22 cellular contexts compared by ENCODE assay signal in genomic region chr2:46971914-46972313, GRCh38. TPM values are rescaled to one million over a fixed set of nuclear protein-coding genes. Genes with fewer than 3 reads are reported as not detected.
DNase-seq lines count a peak whose midpoint lies in the region; ATAC-seq and FAIRE-seq lines count a peak whose summit lies in the region.
"Had no signal": no experiment of that assay in that cellular context is flagged by ENCODE, and none has a peak within 500 bp of the region (broad histone marks: within the 10 kb centered on the region; RNA-seq: fewer than 3 reads in every experiment).

No MANE protein-coding gene starts in this region.

- H3K4me1 Mint-ChIP-seq in CD4-positive, CD25-positive, alpha-beta regulatory T cell, result peaks cover 5 to 37% (median 29%) of the 10 kb centered on the region in 4 donors

- H3K9me3 Mint-ChIP-seq in CD4-positive, CD25-positive, alpha-beta regulatory T cell, result no peaks in the 10 kb centered on the region
- H3K9me3 Mint-ChIP-seq: activated CD4-positive, alpha-beta memory T cell treated with anti-CD3 and anti-CD28 coated beads for 36 hours; stimulated activated naive CD8-positive, alpha-beta T cell treated with anti-CD3 and anti-CD28 coated beads, Interleukin-15, Interleukin-2, amounts not matched to agents 100 ng/mL and 50 ng/mL, for 24 hours had no signal

- WGBS in small intestine, 3 donors, result 73 to 81% (median 79%) methylated on average over 4 of the region's 4 CpGs

- H3K4me3 Mint-ChIP-seq in CD4-positive, CD25-positive, alpha-beta regulatory T cell, result no peak overlapping the region
- H3K4me3 Mint-ChIP-seq: activated CD4-positive, alpha-beta memory T cell treated with anti-CD3 and anti-CD28 coated beads for 36 hours; stimulated activated naive CD8-positive, alpha-beta T cell treated with anti-CD3 and anti-CD28 coated beads, Interleukin-15, Interleukin-2, amounts not matched to agents 100 ng/mL and 50 ng/mL, for 24 hours had no signal

- no peak for ATAC-seq in CD4-positive, CD25-positive, alpha-beta regulatory T cell (ENCODE audit: low read depth in 2 of 2)
- ATAC-seq in GM18868 (IDR thresholded peaks at IDR 0.05; ENCODE audit: unreplicated experiment), result no peak
- ATAC-seq in GM21619 (IDR thresholded peaks at IDR 0.05; ENCODE audit: unreplicated experiment), result no peak
- ATAC-seq: GM12878 had no signal

- no peak for FAIRE-seq in small intestine (lab: Jason Lieb, UNC)
- FAIRE-seq: GM12878 had no signal

- H3K4me1 ChIP-seq in CD4-positive, CD25-positive, alpha-beta regulatory T cell (ENCODE audit: control insufficient read depth, insufficient read depth, low read length, poor library complexity, severe bottlenecking), result no peaks in the 10 kb centered on the region
- peaks cover 4 to 8% of the 10 kb centered on the region in 2 donors for H3K4me1 ChIP-seq in small intestine (ENCODE audit: control insufficient read depth in 2 of 2, insufficient read depth in 1 of 2, low read depth in 1 of 2, low read length in 1 of 2)
- H3K4me1 ChIP-seq: BE2C had no signal

- H3K27me3 ChIP-seq in CD4-positive, CD25-positive, alpha-beta regulatory T cell (ENCODE audit: control insufficient read depth, insufficient read depth, low read length), result no peaks in the 10 kb centered on the region
- no peaks in the 10 kb centered on the region for H3K27me3 ChIP-seq in small intestine (ENCODE audit: control insufficient read depth in 2 of 2, insufficient read depth in 2 of 2, low read length in 2 of 2)
- H3K27me3 ChIP-seq: BE2C, uterus had no signal

- peaks cover 48% of the 10 kb centered on the region for H3K36me3 ChIP-seq in CD4-positive, CD25-positive, alpha-beta regulatory T cell (ENCODE audit: control insufficient read depth, insufficient read depth, low read length)
- peaks cover 0 to 2% of the 10 kb centered on the region in 2 donors for H3K36me3 ChIP-seq in small intestine (ENCODE audit: control insufficient read depth in 2 of 2, insufficient read depth in 2 of 2, low read length in 2 of 2)
- H3K36me3 ChIP-seq: BE2C, uterus had no signal

- no peaks in the 10 kb centered on the region for H3K9me3 ChIP-seq in CD4-positive, CD25-positive, alpha-beta regulatory T cell (ENCODE audit: control insufficient read depth in 2 of 2, low read length in 2 of 2)
- no peaks in the 10 kb centered on the region for H3K9me3 ChIP-seq in small intestine (ENCODE audit: control insufficient read depth, low read depth)
- H3K9me3 ChIP-seq: BE2C, uterus had no signal

- peaks cover 16% of the 10 kb centered on the region for H3K36me3 Mint-ChIP-seq in CD4-positive, CD25-positive, alpha-beta regulatory T cell

- no peaks in the 10 kb centered on the region for H3K27me3 Mint-ChIP-seq in CD4-positive, CD25-positive, alpha-beta regulatory T cell
- H3K27me3 Mint-ChIP-seq: activated CD4-positive, alpha-beta memory T cell treated with anti-CD3 and anti-CD28 coated beads for 36 hours; stimulated activated naive CD8-positive, alpha-beta T cell treated with anti-CD3 and anti-CD28 coated beads, Interleukin-15, Interleukin-2, amounts not matched to agents 100 ng/mL and 50 ng/mL, for 24 hours had no signal

- DNase-seq in CD4-positive, CD25-positive, alpha-beta regulatory T cell, result no peak
- DNase-seq in LHCN-M2 (ENCODE audit: low read depth), result peak; percentile 18
- DNase-seq in dermis blood vessel endothelial cell, result peak; percentile 19
- DNase-seq in small intestine, result no peak
- no peak for DNase-seq in retina
- DNase-seq: activated CD4-positive, alpha-beta memory T cell treated with anti-CD3 and anti-CD28 coated beads for 36 hours; activated T-cell treated with anti-CD3 and anti-CD28 coated beads, Interleukin-2, amount 50 U/mL, for 48 hours; BE2C; caudate nucleus; DMS 273 treated with DMSO at 0.1 percent for 48 hours; foreskin fibroblast; GF-D8; H7; MV-4-11; NCI-H187 treated with DMSO at 0.1 percent for 48 hours; NCI-H446; NK-92 treated with Interleukin-12 subunit alpha and Interleukin-12 subunit beta, amount 100 ng/mL, for 24 hours; uterus had no signal

- H3K27ac Mint-ChIP-seq in CD4-positive, CD25-positive, alpha-beta regulatory T cell, result peak overlapping the region; percentile 49 to 80 (median 58)
- H3K27ac Mint-ChIP-seq: activated CD4-positive, alpha-beta memory T cell treated with anti-CD3 and anti-CD28 coated beads for 36 hours; stimulated activated naive CD8-positive, alpha-beta T cell treated with anti-CD3 and anti-CD28 coated beads, Interleukin-15, Interleukin-2, amounts not matched to agents 100 ng/mL and 50 ng/mL, for 24 hours had no signal

- H3K4me3 ChIP-seq in CD4-positive, CD25-positive, alpha-beta regulatory T cell (ENCODE audit: low read depth, low read length), result no peak overlapping the region
- no peak overlapping the region for H3K4me3 ChIP-seq in small intestine (ENCODE audit: low read depth in 1 of 2, low read length in 2 of 2)
- H3K4me3 ChIP-seq: GM12878, uterus had no signal

- no peak overlapping the region for H3K27ac ChIP-seq in CD4-positive, CD25-positive, alpha-beta regulatory T cell (ENCODE audit: insufficient read depth, low read length, poor library complexity, severe bottlenecking)
- peak overlapping the region; percentile 78 to 92 for H3K27ac ChIP-seq in small intestine (ENCODE audit: low read depth in 1 of 2, low read length in 1 of 2)

RNA-seq across cellular contexts. Expression of gene TTC7A, which starts 30.9 kb away (rescaled TPM):
- 65.0 TPM for total RNA-seq in CD4-positive, CD25-positive, alpha-beta regulatory T cell
- polyA plus RNA-seq in CD4-positive, CD25-positive, alpha-beta regulatory T cell, result 10 to 100 TPM; 14.5 to 18.3 (median 16.6) TPM
- 12.9 and 15.0 TPM in 2 replicates for total RNA-seq in LHCN-M2 (2014; rRNA removed)
- 12.6 TPM for polyA plus RNA-seq in LHCN-M2 (2012)
- total RNA-seq in dermis blood vessel endothelial cell, result 12.5 and 13.4 TPM in 2 replicates
- polyA plus RNA-seq in small intestine, result 10 to 100 TPM; 25.7 to 48.8 (median 39.2) TPM

RNA-seq across cellular contexts. Expression of gene MCFD2, which starts 56.3 kb away (rescaled TPM):
- 36.4 TPM for total RNA-seq in CD4-positive, CD25-positive, alpha-beta regulatory T cell
- polyA plus RNA-seq in CD4-positive, CD25-positive, alpha-beta regulatory T cell, result 10 to 100 TPM; 22.0 to 30.8 (median 27.0) TPM
- total RNA-seq in LHCN-M2 (2014; rRNA removed), result 219 and 228 TPM in 2 replicates
- 85.9 TPM for polyA plus RNA-seq in LHCN-M2 (2012)
- total RNA-seq in dermis blood vessel endothelial cell, result 157 and 211 TPM in 2 replicates
- 10 to 100 TPM; 20.8 to 45.0 (median 21.3) TPM for polyA plus RNA-seq in small intestine

Comparison
In these comparisons a context has a peak if more than half of its experiments do, and no peak if none do; other contexts are left out.
1. DNase-seq: peak in LHCN-M2 (single experiment) and dermis blood vessel endothelial cell (single experiment); none in CD4-positive, CD25-positive, alpha-beta regulatory T cell (0 of 3), small intestine (single experiment) and retina (single experiment).